39 cellular contexts compared by ENCODE assay signal in genomic region chr5:175635854-175636253, GRCh38. TPM values are rescaled to one million over a fixed set of nuclear protein-coding genes. Genes with fewer than 3 reads are reported as not detected.
"Had no signal": no experiment of that assay in that cellular context is flagged by ENCODE, and none has a peak within 500 bp of the region (broad histone marks: within the 10 kb centered on the region; RNA-seq: fewer than 3 reads in every experiment).

No MANE protein-coding gene starts in this region.

- H3K4me1 ChIP-seq: adrenal gland, ascending aorta, body of pancreas, breast epithelium had no signal

- DNase-seq: activated effector memory CD4-positive, alpha-beta T cell treated with anti-CD3 and anti-CD28 coated beads, Interleukin-2, amount 50 U/mL, for 16 hours; activated effector memory CD4-positive, alpha-beta T cell treated with Interleukin-2 at 50 U/mL for 16 hours; activated gamma-delta T cell; activated gamma-delta T cell treated with Interleukin-2 at 50 U/mL for 16 hours; activated naive CD4-positive, alpha-beta T cell; activated naive CD4-positive, alpha-beta T cell treated with anti-CD3 and anti-CD28 coated beads for 36 hours; activated naive CD4-positive, alpha-beta T cell treated with anti-CD3 and anti-CD28 coated beads, Interleukin-2, amount 10 ng/mL, durations not matched to agents 7 days and 5 days; activated naive CD4-positive, alpha-beta T cell treated with anti-CD3 and anti-CD28 coated beads, Interleukin-2, amount 50 U/mL, for 16 hours; activated naive CD4-positive, alpha-beta T cell treated with Interleukin-2 at 50 U/mL for 16 hours; activated naive CD8-positive, alpha-beta T cell treated with anti-CD3 and anti-CD28 coated beads for 36 hours; activated naive CD8-positive, alpha-beta T cell treated with anti-CD3 and anti-CD28 coated beads, Interleukin-2, amount 10 ng/mL, durations not matched to agents 7 days and 5 days; activated naive CD8-positive, alpha-beta T cell treated with anti-CD3 and anti-CD28 coated beads, Interleukin-2, amount 50 U/mL, for 24 hours; activated T-cell treated with anti-CD3 and anti-CD28 coated beads, Interleukin-2, amount 50 U/mL, for 1 hour; activated T-cell treated with anti-CD3 and anti-CD28 coated beads, Interleukin-2, amount 50 U/mL, for 24 hours; activated T-cell treated with anti-CD3 and anti-CD28 coated beads, Interleukin-2, amount 50 U/mL, for 4 hours; activated T-cell treated with anti-CD3 and anti-CD28 coated beads, Interleukin-2, amount 50 U/mL, for 48 hours; activated T-cell treated with anti-CD3 and anti-CD28 coated beads, Interleukin-2, amount 50 U/mL, for 72 hours; adrenal gland; amniotic stem cell; amygdala; anterior cingulate cortex; aorta; body of pancreas; brain microvascular endothelial cell; caudate nucleus; central memory CD4-positive, alpha-beta T cell; cerebellar nuclear complex had no signal

- H3K9me3 ChIP-seq: adrenal gland, ascending aorta, body of pancreas, breast epithelium had no signal

- H3K36me3 Mint-ChIP-seq: activated naive CD4-positive, alpha-beta T cell treated with anti-CD3 and anti-CD28 coated beads, Interleukin-2, amount 50 U/mL, for 24 hours; activated naive CD4-positive, alpha-beta T cell treated with anti-CD3 and anti-CD28 coated beads, Interleukin-2, amount 50 U/mL, for 72 hours; activated naive CD8-positive, alpha-beta T cell treated with anti-CD3 and anti-CD28 coated beads for 36 hours; brain had no signal

- H3K9me3 Mint-ChIP-seq: activated naive CD4-positive, alpha-beta T cell treated with anti-CD3 and anti-CD28 coated beads for 36 hours; activated naive CD4-positive, alpha-beta T cell treated with anti-CD3 and anti-CD28 coated beads, Interleukin-2, amount 50 U/mL, for 24 hours; activated naive CD8-positive, alpha-beta T cell treated with anti-CD3 and anti-CD28 coated beads for 36 hours; activated T-cell treated with anti-CD3 and anti-CD28 coated beads, Interleukin-2, amount 50 U/mL, for 24 hours; central memory CD8-positive, alpha-beta T cell had no signal

- H3K27me3 Mint-ChIP-seq: activated naive CD4-positive, alpha-beta T cell treated with anti-CD3 and anti-CD28 coated beads, Interleukin-2, amount 50 U/mL, for 24 hours; activated naive CD8-positive, alpha-beta T cell; activated naive CD8-positive, alpha-beta T cell treated with anti-CD3 and anti-CD28 coated beads for 36 hours; activated naive CD8-positive, alpha-beta T cell treated with anti-CD3 and anti-CD28 coated beads, Interleukin-2, amount 50 U/mL, for 24 hours; activated T-cell treated with anti-CD3 and anti-CD28 coated beads, Interleukin-2, amount 50 U/mL, for 24 hours had no signal

- H3K36me3 ChIP-seq: adrenal gland, ascending aorta, brain microvascular endothelial cell, breast epithelium, cardiac muscle cell had no signal

- H3K4me3 ChIP-seq: adrenal gland, ascending aorta, body of pancreas, breast epithelium, cardiac muscle cell had no signal

- H3K4me3 Mint-ChIP-seq: activated naive CD4-positive, alpha-beta T cell treated with anti-CD3 and anti-CD28 coated beads for 36 hours; activated naive CD4-positive, alpha-beta T cell treated with anti-CD3 and anti-CD28 coated beads, Interleukin-2, amount 10 ng/mL, durations not matched to agents 7 days and 5 days; activated naive CD4-positive, alpha-beta T cell treated with anti-CD3 and anti-CD28 coated beads, Interleukin-2, amount 50 U/mL, for 24 hours; activated naive CD8-positive, alpha-beta T cell; activated naive CD8-positive, alpha-beta T cell treated with anti-CD3 and anti-CD28 coated beads for 36 hours; activated naive CD8-positive, alpha-beta T cell treated with anti-CD3 and anti-CD28 coated beads, Interleukin-2, amount 10 ng/mL, durations not matched to agents 7 days and 5 days; activated naive CD8-positive, alpha-beta T cell treated with anti-CD3 and anti-CD28 coated beads, Interleukin-2, amount 50 U/mL, for 24 hours; activated T-cell treated with anti-CD3 and anti-CD28 coated beads, Interleukin-2, amount 50 U/mL, for 24 hours; activated T-cell treated with anti-CD3 and anti-CD28 coated beads, Interleukin-2, amount 50 U/mL, for 4 hours; activated T-cell treated with anti-CD3 and anti-CD28 coated beads, Interleukin-2, amount 50 U/mL, for 72 hours; activated T-helper 1 cell treated with anti-CD3 and anti-CD28 coated beads, Interleukin-12 subunit alpha, Interleukin-12 subunit beta, Interleukin-2, Interleukin-4 antibody, amounts not matched to agents 30 ng/mL and 10 ng/mL and 1 ng/mL, durations not matched to agents 14 hours and 24 hours and 36 hours; activated T-helper 17 cell treated with anti-CD3 and anti-CD28 coated beads, Interleukin-2, amount 50 U/mL, for 72 hours; brain; central memory CD8-positive, alpha-beta T cell had no signal

- ATAC-seq: activated naive CD4-positive, alpha-beta T cell treated with anti-CD3 and anti-CD28 coated beads, Interleukin-2, amount 50 U/mL, for 72 hours; activated naive CD8-positive, alpha-beta T cell treated with anti-CD3 and anti-CD28 coated beads, Interleukin-2, amount 50 U/mL, for 24 hours; activated T-cell treated with anti-CD3 and anti-CD28 coated beads, Interleukin-2, amount 50 U/mL, for 4 hours; activated T-cell treated with anti-CD3 and anti-CD28 coated beads, Interleukin-2, amount 50 U/mL, for 72 hours; activated T-helper 17 cell treated with anti-CD3 and anti-CD28 coated beads, Interleukin-2, amount 50 U/mL, for 72 hours; body of pancreas had no signal

- H3K27ac ChIP-seq: adrenal gland, ascending aorta, body of pancreas, brain microvascular endothelial cell, breast epithelium, cardiac muscle cell had no signal

- H3K27ac Mint-ChIP-seq: activated naive CD4-positive, alpha-beta T cell treated with anti-CD3 and anti-CD28 coated beads for 36 hours; activated naive CD4-positive, alpha-beta T cell treated with anti-CD3 and anti-CD28 coated beads, Interleukin-2, amount 10 ng/mL, durations not matched to agents 7 days and 5 days; activated naive CD4-positive, alpha-beta T cell treated with anti-CD3 and anti-CD28 coated beads, Interleukin-2, amount 50 U/mL, for 24 hours; activated naive CD4-positive, alpha-beta T cell treated with anti-CD3 and anti-CD28 coated beads, Interleukin-2, amount 50 U/mL, for 72 hours; activated naive CD8-positive, alpha-beta T cell; activated naive CD8-positive, alpha-beta T cell treated with anti-CD3 and anti-CD28 coated beads for 36 hours; activated naive CD8-positive, alpha-beta T cell treated with anti-CD3 and anti-CD28 coated beads, Interleukin-2, amount 10 ng/mL, durations not matched to agents 7 days and 5 days; activated naive CD8-positive, alpha-beta T cell treated with anti-CD3 and anti-CD28 coated beads, Interleukin-2, amount 50 U/mL, for 24 hours; activated T-cell treated with anti-CD3 and anti-CD28 coated beads, Interleukin-2, amount 50 U/mL, for 24 hours; activated T-cell treated with anti-CD3 and anti-CD28 coated beads, Interleukin-2, amount 50 U/mL, for 72 hours; activated T-helper 1 cell treated with anti-CD3 and anti-CD28 coated beads, Interleukin-12 subunit alpha, Interleukin-12 subunit beta, Interleukin-2, Interleukin-4 antibody, amounts not matched to agents 30 ng/mL and 10 ng/mL and 1 ng/mL, durations not matched to agents 14 hours and 24 hours and 36 hours; activated T-helper 17 cell treated with anti-CD3 and anti-CD28 coated beads, Interleukin-2, amount 50 U/mL, for 72 hours; activated T-helper 2 cell treated with anti-CD3 and anti-CD28 coated beads, Interferon-gamma antibody, Interleukin-2, Interleukin-4, amounts not matched to agents 10 μg/mL and 5 μg/mL and 100 μg/mL, durations not matched to agents 14 hours and 24 hours and 36 hours had no signal

RNA-seq across cellular contexts. Expression of gene HRH2, which starts 22.0 kb away (rescaled TPM):
- total RNA-seq: bronchial epithelial cell had no signal
